Comparison of ENCODE assay signal across 1 cellular context in the genomic region with DNA sequence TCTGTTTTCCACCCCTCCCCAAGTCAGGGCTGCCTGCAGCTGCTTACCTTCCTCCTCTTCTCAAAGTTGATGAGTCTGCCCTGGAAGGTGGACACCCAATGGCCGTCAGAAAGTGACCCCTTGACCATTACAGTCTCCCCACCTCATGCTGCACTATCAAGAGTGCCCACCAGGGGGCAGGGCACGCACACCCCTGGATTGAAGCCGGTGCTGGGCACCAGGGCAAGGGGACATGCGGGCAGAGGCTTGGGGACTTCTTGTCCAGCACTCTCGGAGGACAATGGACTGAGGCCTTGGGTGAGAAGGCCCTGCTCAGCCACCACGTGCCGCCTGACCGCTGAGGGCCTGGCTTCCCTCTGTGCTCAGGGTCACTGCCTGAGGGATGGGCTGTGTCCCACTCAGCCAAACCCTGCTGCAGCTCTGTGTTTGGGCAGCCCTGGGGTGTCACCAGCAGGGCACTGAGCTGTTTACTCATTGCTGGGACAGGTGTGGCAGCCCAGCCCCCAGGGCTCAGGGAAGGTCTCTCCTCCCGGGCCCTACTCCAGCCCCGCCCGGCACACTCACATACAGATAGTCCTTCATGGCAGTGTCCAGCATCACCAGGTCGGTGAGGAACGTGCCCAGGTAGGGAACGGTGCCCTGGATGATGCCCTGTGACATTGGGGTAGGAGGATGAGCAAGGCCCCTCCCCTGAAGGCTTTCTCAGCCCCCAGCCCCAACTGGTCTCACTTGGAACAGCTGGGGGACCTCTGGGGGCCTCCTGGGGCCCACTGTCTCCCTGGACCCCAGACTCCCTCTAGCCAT.
TF ChIP-seq lines count a peak whose summit lies in the region.

No MANE protein-coding gene starts in this region.

TF ChIP-seq in K562, 482 proteins besides CTCF, POLR2A, EP300 and RAD21 (continued from another document):
- no peak for TF ChIP-seq ZNF41 (CRISPR knock-in tag; conservative IDR thresholded peaks at IDR 0.05)
- TF ChIP-seq MAZ (CRISPR knock-in tag; conservative IDR thresholded peaks at IDR 0.05 in 1 of 2, IDR thresholded peaks at IDR 0.05 in 1 of 2) = peak in 1 of 2 experiments; percentile 55; a peak in 2 of 4 replicates
- TF ChIP-seq ZNF76 (CRISPR knock-in tag; IDR thresholded peaks at IDR 0.05; ENCODE audit: borderline replicate concordance) = no peak
- no peak for TF ChIP-seq ZC3H4 (CRISPR knock-in tag; IDR thresholded peaks at IDR 0.05; ENCODE audit: borderline replicate concordance)
- TF ChIP-seq U2AF1 (optimal IDR thresholded peaks at IDR 0.05; ENCODE audit: low read depth, low read length) = no peak
- 0 out of 2 replicates have a peak, but pooled peaks have one; percentile 11 for TF ChIP-seq RBFOX2 (IDR thresholded peaks at IDR 0.05; ENCODE audit: low read depth, low read length)
- TF ChIP-seq, protein P1, sequence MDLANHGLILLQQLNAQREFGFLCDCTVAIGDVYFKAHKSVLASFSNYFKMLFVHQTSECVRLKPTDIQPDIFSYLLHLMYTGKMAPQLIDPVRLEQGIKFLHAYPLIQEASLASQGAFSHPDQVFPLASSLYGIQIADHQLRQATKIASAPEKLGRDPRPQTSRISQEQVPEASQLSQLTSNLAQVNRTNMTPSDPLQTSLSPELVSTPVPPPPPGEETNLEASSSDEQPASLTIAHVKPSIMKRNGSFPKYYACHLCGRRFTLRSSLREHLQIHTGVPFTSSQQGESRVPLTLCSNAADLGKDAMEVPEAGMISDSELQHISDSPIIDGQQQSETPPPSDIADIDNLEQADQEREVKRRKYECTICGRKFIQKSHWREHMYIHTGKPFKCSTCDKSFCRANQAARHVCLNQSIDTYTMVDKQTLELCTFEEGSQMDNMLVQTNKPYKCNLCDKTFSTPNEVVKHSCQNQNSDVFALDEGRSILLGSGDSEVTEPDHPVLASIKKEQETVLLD (IDR thresholded peaks at IDR 0.05) = no peak
- peak; percentile 86 for TF ChIP-seq CC2D1A (IDR thresholded peaks at IDR 0.05)
- TF ChIP-seq, protein P2, sequence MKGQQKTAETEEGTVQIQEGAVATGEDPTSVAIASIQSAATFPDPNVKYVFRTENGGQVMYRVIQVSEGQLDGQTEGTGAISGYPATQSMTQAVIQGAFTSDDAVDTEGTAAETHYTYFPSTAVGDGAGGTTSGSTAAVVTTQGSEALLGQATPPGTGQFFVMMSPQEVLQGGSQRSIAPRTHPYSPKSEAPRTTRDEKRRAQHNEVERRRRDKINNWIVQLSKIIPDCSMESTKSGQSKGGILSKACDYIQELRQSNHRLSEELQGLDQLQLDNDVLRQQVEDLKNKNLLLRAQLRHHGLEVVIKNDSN (CRISPR knock-in tag; IDR thresholded peaks at IDR 0.05) = peak; percentile 49
- TF ChIP-seq TSC22D4 (tag; IDR thresholded peaks at IDR 0.05) = no peak
- no peak for TF ChIP-seq XRCC3 (IDR thresholded peaks at IDR 0.05)
- TF ChIP-seq, protein P3, sequence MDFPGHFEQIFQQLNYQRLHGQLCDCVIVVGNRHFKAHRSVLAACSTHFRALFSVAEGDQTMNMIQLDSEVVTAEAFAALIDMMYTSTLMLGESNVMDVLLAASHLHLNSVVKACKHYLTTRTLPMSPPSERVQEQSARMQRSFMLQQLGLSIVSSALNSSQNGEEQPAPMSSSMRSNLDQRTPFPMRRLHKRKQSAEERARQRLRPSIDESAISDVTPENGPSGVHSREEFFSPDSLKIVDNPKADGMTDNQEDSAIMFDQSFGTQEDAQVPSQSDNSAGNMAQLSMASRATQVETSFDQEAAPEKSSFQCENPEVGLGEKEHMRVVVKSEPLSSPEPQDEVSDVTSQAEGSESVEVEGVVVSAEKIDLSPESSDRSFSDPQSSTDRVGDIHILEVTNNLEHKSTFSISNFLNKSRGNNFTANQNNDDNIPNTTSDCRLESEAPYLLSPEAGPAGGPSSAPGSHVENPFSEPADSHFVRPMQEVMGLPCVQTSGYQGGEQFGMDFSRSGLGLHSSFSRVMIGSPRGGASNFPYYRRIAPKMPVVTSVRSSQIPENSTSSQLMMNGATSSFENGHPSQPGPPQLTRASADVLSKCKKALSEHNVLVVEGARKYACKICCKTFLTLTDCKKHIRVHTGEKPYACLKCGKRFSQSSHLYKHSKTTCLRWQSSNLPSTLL (IDR thresholded peaks at IDR 0.05) = no peak
- TF ChIP-seq MCM3 (IDR thresholded peaks at IDR 0.05) = no peak
- TF ChIP-seq, protein P4, sequence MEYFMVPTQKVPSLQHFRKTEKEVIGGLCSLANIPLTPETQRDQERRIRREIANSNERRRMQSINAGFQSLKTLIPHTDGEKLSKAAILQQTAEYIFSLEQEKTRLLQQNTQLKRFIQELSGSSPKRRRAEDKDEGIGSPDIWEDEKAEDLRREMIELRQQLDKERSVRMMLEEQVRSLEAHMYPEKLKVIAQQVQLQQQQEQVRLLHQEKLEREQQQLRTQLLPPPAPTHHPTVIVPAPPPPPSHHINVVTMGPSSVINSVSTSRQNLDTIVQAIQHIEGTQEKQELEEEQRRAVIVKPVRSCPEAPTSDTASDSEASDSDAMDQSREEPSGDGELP (CRISPR knock-in tag; IDR thresholded peaks at IDR 0.05; ENCODE audit: borderline replicate concordance) = peak; percentile 42; the same call in 1 of the 2 replicates
- no peak for TF ChIP-seq ZNF584 (CRISPR knock-in tag; IDR thresholded peaks at IDR 0.05; ENCODE audit: low read depth)
- TF ChIP-seq, protein P5, sequence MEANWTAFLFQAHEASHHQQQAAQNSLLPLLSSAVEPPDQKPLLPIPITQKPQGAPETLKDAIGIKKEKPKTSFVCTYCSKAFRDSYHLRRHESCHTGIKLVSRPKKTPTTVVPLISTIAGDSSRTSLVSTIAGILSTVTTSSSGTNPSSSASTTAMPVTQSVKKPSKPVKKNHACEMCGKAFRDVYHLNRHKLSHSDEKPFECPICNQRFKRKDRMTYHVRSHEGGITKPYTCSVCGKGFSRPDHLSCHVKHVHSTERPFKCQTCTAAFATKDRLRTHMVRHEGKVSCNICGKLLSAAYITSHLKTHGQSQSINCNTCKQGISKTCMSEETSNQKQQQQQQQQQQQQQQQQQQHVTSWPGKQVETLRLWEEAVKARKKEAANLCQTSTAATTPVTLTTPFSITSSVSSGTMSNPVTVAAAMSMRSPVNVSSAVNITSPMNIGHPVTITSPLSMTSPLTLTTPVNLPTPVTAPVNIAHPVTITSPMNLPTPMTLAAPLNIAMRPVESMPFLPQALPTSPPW (CRISPR knock-in tag; IDR thresholded peaks at IDR 0.05) = peak; percentile 24; the same call in 1 of the 2 replicates
